Comparison of ENCODE assay signal across 27 cellular contexts in genomic region chr1:177132141-177132540, GRCh38.
"Had no signal": no experiment of that assay in that cellular context is flagged by ENCODE, and none has a peak within 500 bp of the region (broad histone marks: within the 10 kb centered on the region; RNA-seq: fewer than 3 reads in every experiment).

No MANE protein-coding gene starts in this region.

- H3K9me3 Mint-ChIP-seq: stimulated activated naive B cell treated with anti-CD40 and anti-IgM and Interleukin-4, amounts not matched to agents 10 μg/mL and 1 μg/mL and 100 μg/mL, for 72 hours had no signal

- H3K27ac ChIP-seq: stomach, suprapubic skin, testis, thoracic aorta, thyroid gland, tibial artery, tibial nerve, transverse colon, upper lobe of left lung, upper lobe of right lung, uterus, vagina had no signal

- H3K9me3 ChIP-seq: stomach, suprapubic skin, testis, thoracic aorta, thyroid gland, tibial artery, tibial nerve, transverse colon, upper lobe of left lung, upper lobe of right lung, uterus, vagina had no signal

- ATAC-seq: stimulated activated effector memory CD8-positive, alpha-beta T cell treated with anti-CD3 and anti-CD28 coated beads, Interleukin-12 subunit alpha, Interleukin-12 subunit beta, amount 100 ng/mL, for 72 hours; stimulated activated memory B cell treated with anti-CD40 and anti-IgM and Interleukin-4, amounts not matched to agents 10 μg/mL and 1 μg/mL and 100 μg/mL, for 72 hours; stimulated activated naive B cell treated with anti-CD40 and anti-IgM and Interleukin-4, amounts not matched to agents 10 μg/mL and 1 μg/mL and 100 μg/mL, for 72 hours; stimulated activated naive CD8-positive, alpha-beta T cell treated with anti-CD3 and anti-CD28 coated beads, Interleukin-15, amount 100 ng/mL, for 72 hours; stimulated activated naive CD8-positive, alpha-beta T cell treated with anti-CD3 and anti-CD28 coated beads, Interleukin-15, Interleukin-2, amounts not matched to agents 100 U/mL and 50 U/mL, for 24 hours; upper lobe of right lung had no signal

- H3K27ac Mint-ChIP-seq: stimulated activated effector memory CD8-positive, alpha-beta T cell treated with anti-CD3 and anti-CD28 coated beads, Interleukin-12 subunit alpha, Interleukin-12 subunit beta, amount 100 ng/mL, for 72 hours; stimulated activated memory B cell treated with anti-CD40 and anti-IgM and Interleukin-4, amounts not matched to agents 10 μg/mL and 1 μg/mL and 100 μg/mL, for 72 hours; stimulated activated naive B cell treated with anti-CD40 and anti-IgM and Interleukin-4, amounts not matched to agents 10 μg/mL and 1 μg/mL and 100 μg/mL, for 72 hours; stimulated activated naive CD8-positive, alpha-beta T cell treated with anti-CD3 and anti-CD28 coated beads, Interleukin-15, amount 100 ng/mL, for 72 hours; stimulated activated naive CD8-positive, alpha-beta T cell treated with anti-CD3 and anti-CD28 coated beads, Interleukin-15, Interleukin-2, amounts not matched to agents 100 ng/mL and 50 ng/mL, for 24 hours; type B pancreatic cell had no signal

- H3K27me3 ChIP-seq: stomach, suprapubic skin, testis, thyroid gland, tibial nerve, transverse colon, upper lobe of left lung, upper lobe of right lung, uterus, vagina had no signal

- H3K4me3 ChIP-seq: stomach, suprapubic skin, testis, thoracic aorta, thyroid gland, tibial artery, tibial nerve, transverse colon, upper lobe of left lung, upper lobe of right lung, uterus, vagina had no signal

- H3K27me3 Mint-ChIP-seq: stimulated activated memory B cell treated with anti-CD40 and anti-IgM and Interleukin-4, amounts not matched to agents 10 μg/mL and 1 μg/mL and 100 μg/mL, for 72 hours; stimulated activated naive CD8-positive, alpha-beta T cell treated with anti-CD3 and anti-CD28 coated beads, Interleukin-15, amount 100 ng/mL, for 72 hours; stimulated activated naive CD8-positive, alpha-beta T cell treated with anti-CD3 and anti-CD28 coated beads, Interleukin-15, Interleukin-2, amounts not matched to agents 100 ng/mL and 50 ng/mL, for 24 hours had no signal

- H3K36me3 ChIP-seq: stomach, suprapubic skin, thoracic aorta, thyroid gland, tibial artery, tibial nerve, transverse colon, upper lobe of left lung, upper lobe of right lung, uterus, vagina had no signal

- H3K4me3 Mint-ChIP-seq: stimulated activated effector memory CD8-positive, alpha-beta T cell treated with anti-CD3 and anti-CD28 coated beads, Interleukin-12 subunit alpha, Interleukin-12 subunit beta, amount 100 ng/mL, for 72 hours; stimulated activated memory B cell treated with anti-CD40 and anti-IgM and Interleukin-4, amounts not matched to agents 10 μg/mL and 1 μg/mL and 100 μg/mL, for 72 hours; stimulated activated naive B cell treated with anti-CD40 and anti-IgM and Interleukin-4, amounts not matched to agents 10 μg/mL and 1 μg/mL and 100 μg/mL, for 72 hours; stimulated activated naive CD8-positive, alpha-beta T cell treated with anti-CD3 and anti-CD28 coated beads, Interleukin-15, amount 100 ng/mL, for 72 hours; stimulated activated naive CD8-positive, alpha-beta T cell treated with anti-CD3 and anti-CD28 coated beads, Interleukin-15, Interleukin-2, amounts not matched to agents 100 ng/mL and 50 ng/mL, for 24 hours; type B pancreatic cell had no signal

- DNase-seq: stimulated activated CD4-positive, alpha-beta T cell treated with anti-CD3 and anti-CD28 coated beads, Interleukin-2, amount 100 ng/mL, for 48 hours; stimulated activated CD4-positive, alpha-beta T cell treated with anti-CD3 and anti-CD28 coated beads, Interleukin-4, amount 100 ng/mL, for 1 hour; stimulated activated CD4-positive, alpha-beta T cell treated with anti-CD3 and anti-CD28 coated beads, Interleukin-4, amount 100 ng/mL, for 24 hours; stimulated activated CD4-positive, alpha-beta T cell treated with anti-CD3 and anti-CD28 coated beads, Interleukin-4, amount 100 ng/mL, for 4 hours; stimulated activated CD8-positive, alpha-beta memory T cell treated with anti-CD3 and anti-CD28 coated beads, Interleukin-4, amount 100 ng/mL, for 48 hours; stimulated activated naive B cell treated with anti-CD40 and anti-IgM and Interleukin-4, amounts not matched to agents 10 μg/mL and 1 μg/mL and 100 μg/mL, for 72 hours; stimulated activated naive CD4-positive, alpha-beta T cell; stimulated activated naive CD4-positive, alpha-beta T cell treated with Interleukin-2 at 50 U/mL for 16 hours; stimulated activated naive CD8-positive, alpha-beta T cell treated with anti-CD3 and anti-CD28 coated beads, Interleukin-15, amount 100 ng/mL, for 72 hours; stimulated activated naive CD8-positive, alpha-beta T cell treated with anti-CD3 and anti-CD28 coated beads, Interleukin-15, Interleukin-2, amounts not matched to agents 100 U/mL and 50 U/mL, for 24 hours; stomach; substantia nigra; testis; thyroid gland; tibial artery; transverse colon; upper lobe of left lung; upper lobe of right lung; uterus had no signal

- H3K4me1 ChIP-seq: stomach, suprapubic skin, testis, thyroid gland, tibial artery, tibial nerve, transverse colon, upper lobe of left lung, upper lobe of right lung, uterus, vagina had no signal

- H3K4me1 Mint-ChIP-seq: stimulated activated effector memory CD8-positive, alpha-beta T cell treated with anti-CD3 and anti-CD28 coated beads, Interleukin-12 subunit alpha, Interleukin-12 subunit beta, amount 100 ng/mL, for 72 hours; stimulated activated memory B cell treated with anti-CD40 and anti-IgM and Interleukin-4, amounts not matched to agents 10 μg/mL and 1 μg/mL and 100 μg/mL, for 72 hours; stimulated activated naive CD8-positive, alpha-beta T cell treated with anti-CD3 and anti-CD28 coated beads, Interleukin-15, amount 100 ng/mL, for 72 hours had no signal

- H3K36me3 Mint-ChIP-seq: stimulated activated effector memory CD8-positive, alpha-beta T cell treated with anti-CD3 and anti-CD28 coated beads, Interleukin-12 subunit alpha, Interleukin-12 subunit beta, amount 100 ng/mL, for 72 hours; stimulated activated memory B cell treated with anti-CD40 and anti-IgM and Interleukin-4, amounts not matched to agents 10 μg/mL and 1 μg/mL and 100 μg/mL, for 72 hours; stimulated activated naive B cell treated with anti-CD40 and anti-IgM and Interleukin-4, amounts not matched to agents 10 μg/mL and 1 μg/mL and 100 μg/mL, for 72 hours had no signal
